ENCODE assay signal across 17 cellular contexts in genomic region chr7:119969054-119969453, GRCh38.
DNase-seq lines count a peak whose midpoint lies in the region; ATAC-seq and TF ChIP-seq lines count a peak whose summit lies in the region.
"Had no signal": no experiment of that assay in that cellular context is flagged by ENCODE, and none has a peak within 500 bp of the region (broad histone marks: within the 10 kb centered on the region; RNA-seq: fewer than 3 reads in every experiment).

No MANE protein-coding gene starts in this region.

- DNase-seq in RPMI8226 = peak; percentile 90
- peak; percentile 15 for DNase-seq in fibroblast of the aortic adventitia (ENCODE audit: low read depth)
- no peak for DNase-seq in immature natural killer cell
- DNase-seq in SHP77 treated with DMSO at 0.1 percent for 48 hours (lab: John Stamatoyannopoulos, UW) = no peak
- no peak for DNase-seq in GM03348 (ENCODE audit: low spot score)
- DNase-seq in activated naive CD8-positive, alpha-beta T cell treated with anti-CD3 and anti-CD28 coated beads, Interleukin-2, amount 50 U/mL, for 24 hours = no peak
- DNase-seq: C1 segment of cervical spinal cord; CD8-positive, alpha-beta memory T cell; MV-4-11; NCI-H1436; NCI-H2029; NCI-H446 treated with DMSO at 0.1 percent for 48 hours; OCI-M1; SIG-M5; T1000 had no signal

- no peaks in the 10 kb centered on the region for H3K36me3 Mint-ChIP-seq in immature natural killer cell
- no peaks in the 10 kb centered on the region for H3K36me3 Mint-ChIP-seq in activated naive CD8-positive, alpha-beta T cell treated with anti-CD3 and anti-CD28 coated beads, Interleukin-2, amount 50 U/mL, for 24 hours (ENCODE audit: low read depth)
- H3K36me3 Mint-ChIP-seq: CD8-positive, alpha-beta memory T cell had no signal

- no peak overlapping the region for H3K4me3 Mint-ChIP-seq in immature natural killer cell
- no peak overlapping the region for H3K4me3 Mint-ChIP-seq in activated naive CD8-positive, alpha-beta T cell treated with anti-CD3 and anti-CD28 coated beads, Interleukin-2, amount 50 U/mL, for 24 hours
- H3K4me3 Mint-ChIP-seq: CD8-positive, alpha-beta memory T cell had no signal

- no peak overlapping the region for H3K27ac Mint-ChIP-seq in immature natural killer cell
- H3K27ac Mint-ChIP-seq in activated naive CD8-positive, alpha-beta T cell treated with anti-CD3 and anti-CD28 coated beads, Interleukin-2, amount 50 U/mL, for 24 hours = no peak overlapping the region
- H3K27ac Mint-ChIP-seq: CD8-positive, alpha-beta memory T cell had no signal

- no peaks in the 10 kb centered on the region for H3K4me1 Mint-ChIP-seq in immature natural killer cell
- H3K4me1 Mint-ChIP-seq in activated naive CD8-positive, alpha-beta T cell treated with anti-CD3 and anti-CD28 coated beads, Interleukin-2, amount 50 U/mL, for 24 hours = no peaks in the 10 kb centered on the region
- H3K4me1 Mint-ChIP-seq: CD8-positive, alpha-beta memory T cell had no signal

- no peak overlapping the region for H3K4me3 ChIP-seq in fibroblast of the aortic adventitia (ENCODE audit: low read depth, low read length)

- ATAC-seq in GM19467 (IDR thresholded peaks at IDR 0.05; ENCODE audit: unreplicated experiment) (peak; percentile 47), HG03558 (IDR thresholded peaks at IDR 0.05; ENCODE audit: extremely low read depth, unreplicated experiment) (peak; percentile 44)
- ATAC-seq in activated naive CD8-positive, alpha-beta T cell treated with anti-CD3 and anti-CD28 coated beads, Interleukin-2, amount 50 U/mL, for 24 hours = no peak

- no peaks in the 10 kb centered on the region for H3K27me3 Mint-ChIP-seq in immature natural killer cell (ENCODE audit: low read depth in 3 of 3)
- H3K27me3 Mint-ChIP-seq in activated naive CD8-positive, alpha-beta T cell treated with anti-CD3 and anti-CD28 coated beads, Interleukin-2, amount 50 U/mL, for 24 hours = no peaks in the 10 kb centered on the region
- H3K27me3 Mint-ChIP-seq: CD8-positive, alpha-beta memory T cell had no signal

- peaks cover 2 to 31% (median 8%) of the 10 kb centered on the region in 6 donors for H3K9me3 Mint-ChIP-seq in immature natural killer cell
- peaks cover 3% of the 10 kb centered on the region for H3K9me3 Mint-ChIP-seq in activated naive CD8-positive, alpha-beta T cell treated with anti-CD3 and anti-CD28 coated beads, Interleukin-2, amount 50 U/mL, for 24 hours

- TF ChIP-seq CTCF in fibroblast of the aortic adventitia (IDR thresholded peaks at IDR 0.05; ENCODE audit: insufficient read depth, low read length) = no peak

Comparison
In these comparisons a context has a peak if more than half of its experiments do, and no peak if none do; other contexts are left out.
1. DNase-seq: peak in RPMI8226 (single experiment) and fibroblast of the aortic adventitia (single experiment); none in immature natural killer cell (0 of 3), SHP77 treated with DMSO at 0.1 percent for 48 hours (single experiment), GM03348 (single experiment) and activated naive CD8-positive, alpha-beta T cell treated with anti-CD3 and anti-CD28 coated beads, Interleukin-2, amount 50 U/mL, for 24 hours (single experiment).